Comparison of ENCODE assay signal across 28 cellular contexts in genomic region chr5:180853121-180853520, GRCh38. TPM values are rescaled to one million over a fixed set of nuclear protein-coding genes. Genes with fewer than 3 reads are reported as not detected.
"Had no signal": no experiment of that assay in that cellular context is flagged by ENCODE, and none has a peak within 500 bp of the region (broad histone marks: within the 10 kb centered on the region; RNA-seq: fewer than 3 reads in every experiment).

No MANE protein-coding gene starts in this region.

- DNase-seq: dorsolateral prefrontal cortex; effector CD4-positive, alpha-beta T cell; effector memory CD4-positive, alpha-beta T cell; erythroblast; esophagus squamous epithelium; foreskin fibroblast; foreskin melanocyte; gastrocnemius medialis; glutamatergic neuron; head of caudate nucleus; hippocampal formation; left colon; left ventricle myocardium superior; lower lobe of right lung; mesenchymal stem cell; mucosa of descending colon; naive B cell; naive thymus-derived CD8-positive, alpha-beta T cell had no signal

- H3K27ac ChIP-seq: coronary artery, epithelial cell of prostate, esophagus squamous epithelium, lower lobe of right lung had no signal

- H3K4me1 Mint-ChIP-seq: mesothelial cell of epicardium had no signal

- H3K27me3 Mint-ChIP-seq: naive B cell; naive thymus-derived CD8-positive, alpha-beta T cell had no signal

- ATAC-seq: esophagus mucosa; gastrocnemius medialis; left colon; left lobe of liver; left ventricle myocardium superior; lower lobe of right lung; mucosa of descending colon; naive thymus-derived CD8-positive, alpha-beta T cell had no signal

- H3K27me3 ChIP-seq: dorsolateral prefrontal cortex, esophagus squamous epithelium, gastrocnemius medialis had no signal

- H3K27ac Mint-ChIP-seq: mesothelial cell of epicardium; naive thymus-derived CD8-positive, alpha-beta T cell had no signal

- H3K4me3 ChIP-seq: coronary artery, dorsolateral prefrontal cortex, esophagus squamous epithelium, gastrocnemius medialis, lower lobe of right lung, mucosa of descending colon had no signal

- H3K4me3 Mint-ChIP-seq: mesothelial cell of epicardium, naive B cell had no signal

- H3K9me3 ChIP-seq: gastrocnemius medialis had no signal

- H3K4me1 ChIP-seq: gastrocnemius medialis had no signal

RNA-seq across cellular contexts. Expression of gene BTNL8, which starts 45.8 kb away (rescaled TPM):
- total RNA-seq: cerebellum; esophagus mucosa; glomerular endothelial cell; kidney epithelial cell; mesothelial cell of epicardium; myocyte; naive thymus-derived CD8-positive, alpha-beta T cell had no signal
- polyA plus RNA-seq: keratinocyte; naive thymus-derived CD8-positive, alpha-beta T cell had no signal
